ENCODE assay signal across 1 cellular context in genomic region chr10:119161680-119162079, GRCh38.
TF ChIP-seq lines count a peak whose summit lies in the region.

No MANE protein-coding gene starts in this region.

TF ChIP-seq in IMR-90, 13 proteins besides CTCF, POLR2A, EP300 and RAD21 (continued from another document):
- TF ChIP-seq ELK1 (IDR thresholded peaks at IDR 0.05; ENCODE audit: borderline replicate concordance, low read depth, low read length) (no peak), CEBPB (IDR thresholded peaks at IDR 0.05; ENCODE audit: low read depth, low read length) (peak; percentile 81), MAZ (IDR thresholded peaks at IDR 0.05; ENCODE audit: borderline replicate concordance, low read depth, low read length) (no peak), MXI1 (IDR thresholded peaks at IDR 0.05; ENCODE audit: borderline replicate concordance, low read depth, low read length) (no peak), FOS (IDR thresholded peaks at IDR 0.05; ENCODE audit: low read depth, low read length) (peak; percentile 41; the same call in 1 of the 2 replicates), SMC3 (IDR thresholded peaks at IDR 0.05; ENCODE audit: low read depth, low read length) (no peak), MAFK (IDR thresholded peaks at IDR 0.05; ENCODE audit: low read depth, low read length) (no peak)
- TF ChIP-seq, protein P1, sequence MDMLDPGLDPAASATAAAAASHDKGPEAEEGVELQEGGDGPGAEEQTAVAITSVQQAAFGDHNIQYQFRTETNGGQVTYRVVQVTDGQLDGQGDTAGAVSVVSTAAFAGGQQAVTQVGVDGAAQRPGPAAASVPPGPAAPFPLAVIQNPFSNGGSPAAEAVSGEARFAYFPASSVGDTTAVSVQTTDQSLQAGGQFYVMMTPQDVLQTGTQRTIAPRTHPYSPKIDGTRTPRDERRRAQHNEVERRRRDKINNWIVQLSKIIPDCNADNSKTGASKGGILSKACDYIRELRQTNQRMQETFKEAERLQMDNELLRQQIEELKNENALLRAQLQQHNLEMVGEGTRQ (IDR thresholded peaks at IDR 0.05; ENCODE audit: low read depth, low read length) = no peak
